Comparison of ENCODE assay signal across 12 cellular contexts in genomic region chr7:93574646-93575554, GRCh38. TPM values are rescaled to one million over a fixed set of nuclear protein-coding genes. Genes with fewer than 3 reads are reported as not detected.
A peak's percentile ranks its signal among the peaks of the same experiment; 100 is the strongest.
DNase-seq lines count a peak whose midpoint lies in the region; ATAC-seq lines count a peak whose summit lies in the region.
"Had no signal": no experiment of that assay in that cellular context is flagged by ENCODE, and none has a peak within 500 bp of the region (broad histone marks: within the 10 kb centered on the region; RNA-seq: fewer than 3 reads in every experiment).

Gene CALCR, minus strand, starts transcription at chr7:93574724. Its CDS starts 87,743 bp downstream, at chr7:93486981.

- no peaks in the 10 kb centered on the region for H3K9me3 ChIP-seq in SK-N-MC (ENCODE audit: low read depth, low read length)
- H3K9me3 ChIP-seq in iPS-18c (ENCODE audit: control insufficient read depth, insufficient read depth, low read length), result no peaks in the 10 kb centered on the region
- H3K9me3 ChIP-seq in skeletal muscle satellite cell (replicated peaks; ENCODE audit: low read length), result no peaks in the 10 kb centered on the region
- H3K9me3 ChIP-seq: esophagus muscularis mucosa had no signal

- peak within 1 kb of the TSS; percentile 88 for H3K4me2 ChIP-seq in skeletal muscle satellite cell (ENCODE audit: low read length)

- peak; percentile 17 for DNase-seq in NCI-H1105 treated with DMSO at 0.1 percent for 48 hours (lab: John Stamatoyannopoulos, UW)
- no peak for DNase-seq in NCI-H1105 (lab: John Stamatoyannopoulos, UW)
- no peak for DNase-seq in SK-N-MC (ENCODE audit: low read depth, low spot score)
- DNase-seq in activated gamma-delta T cell (lab: John Stamatoyannopoulos, UW), result no peak
- no peak for DNase-seq in stimulated activated CD4-positive, alpha-beta T cell treated with anti-CD3 and anti-CD28 coated beads, Interleukin-15, amount 100 ng/mL, for 24 hours
- DNase-seq: activated naive CD4-positive, alpha-beta T cell treated with anti-CD3 and anti-CD28 coated beads for 36 hours; NCI-H2081 treated with DMSO at 0.1 percent for 48 hours had no signal

- peaks cover 7% of the 10 kb centered on the region for H3K4me1 ChIP-seq in skeletal muscle satellite cell (ENCODE audit: control insufficient read depth, insufficient read depth, low read length)

- H3K4me3 ChIP-seq in SK-N-MC, result peak within 1 kb of the TSS; percentile 76
- peak within 1 kb of the TSS; percentile 60 for H3K4me3 ChIP-seq in iPS-18c (ENCODE audit: insufficient read depth, low read depth, low read length)
- peak within 1 kb of the TSS; percentile 54 for H3K4me3 ChIP-seq in skeletal muscle satellite cell (ENCODE audit: low read length)

- no peak for ATAC-seq in HG02763 (IDR thresholded peaks at IDR 0.05; ENCODE audit: unreplicated experiment)

- peaks cover 77% of the 10 kb centered on the region for H3K27me3 ChIP-seq in skeletal muscle satellite cell (ENCODE audit: control insufficient read depth, insufficient read depth, low read length)

- no peak within 1 kb of the TSS for H3K27ac ChIP-seq in SK-N-MC
- H3K27ac ChIP-seq: esophagus muscularis mucosa had no signal

- no peak within 1 kb of the TSS for H3K9ac ChIP-seq in SK-N-MC (ENCODE audit: insufficient read length)
- H3K9ac ChIP-seq in skeletal muscle satellite cell (ENCODE audit: low read depth, low read length), result no peak within 1 kb of the TSS

- H3K36me3 ChIP-seq in SK-N-MC (ENCODE audit: insufficient read depth, low read length) (no peaks in the 10 kb centered on the region), skeletal muscle satellite cell (ENCODE audit: insufficient read depth, low read length) (no peaks in the 10 kb centered on the region)
- H3K36me3 ChIP-seq: esophagus muscularis mucosa had no signal

RNA-seq across cellular contexts. Expression of gene CALCR, which starts in this region (rescaled TPM):
- under 0.01 TPM in 1 of 2 replicates, not detected in the other for total RNA-seq in skeletal muscle satellite cell (2012; rRNA removed)
- total RNA-seq: activated naive CD4-positive, alpha-beta T cell treated with anti-CD3 and anti-CD28 coated beads for 36 hours; myocyte had no signal
